In genomic region chr12:105319691-105320209, GRCh38 we compare ENCODE assay signal across 1 cellular context.
TF ChIP-seq lines count a peak whose summit lies in the region.

No MANE protein-coding gene starts in this region.

TF ChIP-seq in IMR-90, 13 proteins besides CTCF, POLR2A, EP300 and RAD21:
- TF ChIP-seq ELK1 (IDR thresholded peaks at IDR 0.05; ENCODE audit: borderline replicate concordance, low read depth, low read length) (no peak), RFX5 (IDR thresholded peaks at IDR 0.05; ENCODE audit: low read depth, low read length) (no peak), USF2 (IDR thresholded peaks at IDR 0.05; ENCODE audit: low read depth, low read length) (no peak), RCOR1 (IDR thresholded peaks at IDR 0.05; ENCODE audit: insufficient replicate concordance, low read length) (no peak), MXI1 (IDR thresholded peaks at IDR 0.05; ENCODE audit: borderline replicate concordance, low read depth, low read length) (no peak)
